In genomic region chr14:34817768-34818167, GRCh38 we compare ENCODE assay signal across 27 cellular contexts. TPM values are rescaled to one million over a fixed set of nuclear protein-coding genes. Genes with fewer than 3 reads are reported as not detected.
A peak's percentile ranks its signal among the peaks of the same experiment; 100 is the strongest.
DNase-seq lines count a peak whose midpoint lies in the region; ATAC-seq and TF ChIP-seq lines count a peak whose summit lies in the region.
"Had no signal": no experiment of that assay in that cellular context is flagged by ENCODE, and none has a peak within 500 bp of the region (broad histone marks: within the 10 kb centered on the region; RNA-seq: fewer than 3 reads in every experiment).

No MANE protein-coding gene starts in this region.

- no peaks in the 10 kb centered on the region for H3K9me3 Mint-ChIP-seq in CD14-positive monocyte
- H3K9me3 Mint-ChIP-seq: CD4-positive, alpha-beta T cell; HFFc6 had no signal

- H3K36me3 ChIP-seq in lower lobe of right lung: peaks cover 13% of the 10 kb centered on the region

- no peaks in the 10 kb centered on the region for H3K27me3 ChIP-seq in foreskin keratinocyte
- no peaks in the 10 kb centered on the region for H3K27me3 ChIP-seq in lower lobe of right lung (ENCODE audit: low read depth)
- H3K27me3 ChIP-seq: SJCRH30 had no signal

- H3K4me1 Mint-ChIP-seq in CD14-positive monocyte: peaks cover 8% of the 10 kb centered on the region

- TF ChIP-seq CTCF in CD14-positive monocyte (IDR thresholded peaks at IDR 0.05) (no peak), foreskin keratinocyte (conservative IDR thresholded peaks at IDR 0.05) (no peak), lower lobe of right lung (IDR thresholded peaks at IDR 0.05) (no peak), omental fat pad (IDR thresholded peaks at IDR 0.05) (no peak)

- H3K27ac Mint-ChIP-seq in CD14-positive monocyte: peak overlapping the region in 4 of 7 donors; percentile 39 to 80 (median 76)
- H3K27ac Mint-ChIP-seq: CD4-positive, alpha-beta T cell; HFFc6 had no signal

- H3K4me1 ChIP-seq in foreskin keratinocyte: no peaks in the 10 kb centered on the region
- no peaks in the 10 kb centered on the region for H3K4me1 ChIP-seq in lower lobe of right lung
- H3K4me1 ChIP-seq: SJCRH30 had no signal

- no peaks in the 10 kb centered on the region for H3K9me3 ChIP-seq in lower lobe of right lung
- H3K9me3 ChIP-seq: HAP-1, SJCRH30 had no signal

- no peaks in the 10 kb centered on the region for H3K27me3 Mint-ChIP-seq in CD14-positive monocyte (ENCODE audit: low read depth in 3 of 3)
- H3K27me3 Mint-ChIP-seq: CD4-positive, alpha-beta T cell had no signal

- intact Hi-C loops in CD14-positive monocyte (cut with micrococcal nuclease) (no loop called here), lower lobe of right lung (cut with DNase I) (no loop called here)

- no peak overlapping the region for H3K4me3 ChIP-seq in lower lobe of right lung
- H3K4me3 ChIP-seq: GM12878, HAP-1, SJCRH30 had no signal

- DNase-seq in NCI-H2029 (lab: John Stamatoyannopoulos, UW) (peak; percentile 64), NCI-H2029 treated with DMSO at 0.1 percent for 48 hours (lab: John Stamatoyannopoulos, UW) (no peak), CD14-positive monocyte (ENCODE audit: low spot score) (no peak), NCI-H2196 (lab: John Stamatoyannopoulos, UW; ENCODE audit: unreplicated experiment) (peak; percentile 67), foreskin keratinocyte (no peak), lower lobe of right lung (no peak), omental fat pad (ENCODE audit: low spot score) (no peak)
- DNase-seq: CD4-positive, alpha-beta T cell; DMS79; EL; GDM1; GOT3; HFFc6; KBM-7; MM.1S; NCI-H1092 treated with DMSO at 0.1 percent for 48 hours; NCI-H1436; NCI-H187; NCI-H524; NCI-H748 treated with DMSO at 0.1 percent for 48 hours; NK-92 treated with Interleukin-12 subunit alpha and Interleukin-12 subunit beta, amount 100 ng/mL, for 24 hours; PC-3; SJCRH30 had no signal

- H3K27ac ChIP-seq in foreskin keratinocyte: peak overlapping the region; percentile 2
- H3K27ac ChIP-seq in lower lobe of right lung: no peak overlapping the region
- H3K27ac ChIP-seq: SJCRH30 had no signal

- no peak overlapping the region for H3K4me3 Mint-ChIP-seq in CD14-positive monocyte
- H3K4me3 Mint-ChIP-seq: CD4-positive, alpha-beta T cell; HFFc6 had no signal

- peaks cover 26 to 46% of the 10 kb centered on the region in 2 donors for H3K36me3 Mint-ChIP-seq in CD14-positive monocyte

- ATAC-seq in foreskin keratinocyte (no peak), lower lobe of right lung (no peak), GM19395 (IDR thresholded peaks at IDR 0.05; ENCODE audit: unreplicated experiment) (no peak), omental fat pad (ENCODE audit: low FRiP score) (no peak)
- ATAC-seq: GM12878, PC-3, SK-N-SH treated with all-trans-retinoic acid at 6 μM for 48 hours had no signal

RNA-seq across cellular contexts. Expression of gene BAZ1A, which starts 57.4 kb away (rescaled TPM):
- polyA plus RNA-seq in CD14-positive monocyte: 10 to 100 TPM in 1 of 2 donors, 1 to 10 TPM in 1; 7.3 to 12.7 TPM
- 38.8 and 41.9 TPM in 2 replicates for total RNA-seq in foreskin keratinocyte
- 12.6 and 16.8 TPM in 2 replicates for polyA plus RNA-seq in foreskin keratinocyte
- total RNA-seq in lower lobe of right lung: 43.5 TPM
- 10 to 100 TPM; 22.7 to 86.7 (median 56.0) TPM for total RNA-seq in omental fat pad

Comparison
In these comparisons a context has a peak if more than half of its experiments do, and no peak if none do; other contexts are left out.
1. DNase-seq: peak in NCI-H2029 (single experiment) and NCI-H2196 (single experiment); none in NCI-H2029 treated with DMSO at 0.1 percent for 48 hours (single experiment), CD14-positive monocyte (single experiment), foreskin keratinocyte (0 of 2), lower lobe of right lung (single experiment) and omental fat pad (single experiment).